In genomic region chr6:13432526-13433218, GRCh38 we compare ENCODE assay signal across 15 cellular contexts. TPM values are rescaled to one million over a fixed set of nuclear protein-coding genes. Genes with fewer than 3 reads are reported as not detected.
DNase-seq lines count a peak whose midpoint lies in the region; ATAC-seq and TF ChIP-seq lines count a peak whose summit lies in the region.
"Had no signal": no experiment of that assay in that cellular context is flagged by ENCODE, and none has a peak within 500 bp of the region (broad histone marks: within the 10 kb centered on the region; RNA-seq: fewer than 3 reads in every experiment).

No MANE protein-coding gene starts in this region.

- peak; percentile 8 for DNase-seq in GDM1 (lab: John Stamatoyannopoulos, UW)
- DNase-seq in naive B cell: no peak
- no peak for DNase-seq in NCI-H1048 (lab: John Stamatoyannopoulos, UW)
- DNase-seq in colonic mucosa: no peak
- no peak for DNase-seq in stimulated activated CD4-positive, alpha-beta T cell treated with anti-CD3 and anti-CD28 coated beads, Interleukin-4, amount 100 ng/mL, for 1 hour
- DNase-seq: activated CD4-positive, CD25-positive, alpha-beta regulatory T cell; activated effector memory CD4-positive, alpha-beta T cell treated with Interleukin-2 at 50 U/mL for 16 hours; H9; heart right ventricle; kidney glomerular epithelial cell had no signal

- intact Hi-C loops in colonic mucosa (cut with DNase I): no loop called here

- no peaks in the 10 kb centered on the region for H3K27me3 ChIP-seq in colonic mucosa
- H3K27me3 ChIP-seq: heart right ventricle had no signal

- H3K4me3 Mint-ChIP-seq in activated T-helper 17 cell treated with anti-CD3 and anti-CD28 coated beads, Interleukin-2, amount 50 U/mL, for 72 hours: peak overlapping the region; percentile 30
- H3K4me3 Mint-ChIP-seq in naive B cell: no peak overlapping the region

- no peak overlapping the region for H3K9ac ChIP-seq in colonic mucosa (ENCODE audit: low read depth in 2 of 2, low read length in 2 of 2)

- H3K9me3 ChIP-seq in KOPT-K1 (ENCODE audit: insufficient read depth, low read length, poor library complexity, severe bottlenecking) (peaks cover 10% of the 10 kb centered on the region), colonic mucosa (no peaks in the 10 kb centered on the region)
- H3K9me3 ChIP-seq: heart right ventricle had no signal

- no peaks in the 10 kb centered on the region for H3K4me1 ChIP-seq in colonic mucosa

- peaks cover 31% of the 10 kb centered on the region for H3K4me1 Mint-ChIP-seq in activated T-helper 17 cell treated with anti-CD3 and anti-CD28 coated beads, Interleukin-2, amount 50 U/mL, for 72 hours
- peaks cover 38 to 64% (median 38%) of the 10 kb centered on the region in 3 donors for H3K4me1 Mint-ChIP-seq in naive B cell

- peaks cover 4% of the 10 kb centered on the region for H3K36me3 Mint-ChIP-seq in activated T-helper 17 cell treated with anti-CD3 and anti-CD28 coated beads, Interleukin-2, amount 50 U/mL, for 72 hours (ENCODE audit: low read depth)
- no peaks in the 10 kb centered on the region for H3K36me3 Mint-ChIP-seq in naive B cell

- peak; percentile 25 for ATAC-seq in activated T-helper 17 cell treated with anti-CD3 and anti-CD28 coated beads, Interleukin-2, amount 50 U/mL, for 72 hours (replicated peaks)
- ATAC-seq in naive B cell (ENCODE audit: low read depth in 2 of 2) (no peak), HG03565 (IDR thresholded peaks at IDR 0.05; ENCODE audit: unreplicated experiment) (no peak)

- H3K27ac Mint-ChIP-seq in activated T-helper 17 cell treated with anti-CD3 and anti-CD28 coated beads, Interleukin-2, amount 50 U/mL, for 72 hours: peak overlapping the region; percentile 33
- H3K27ac Mint-ChIP-seq in naive B cell: peak overlapping the region in 4 of 6 donors; percentile 1 to 33 (median 20)

- peaks cover 3% of the 10 kb centered on the region for H3K9me3 Mint-ChIP-seq in activated T-helper 17 cell treated with anti-CD3 and anti-CD28 coated beads, Interleukin-2, amount 50 U/mL, for 72 hours
- peaks cover 0 to 4% (median 0%) of the 10 kb centered on the region in 7 donors for H3K9me3 Mint-ChIP-seq in naive B cell

- H3K36me3 ChIP-seq in KOPT-K1 (ENCODE audit: insufficient read depth, low read length) (no peaks in the 10 kb centered on the region), colonic mucosa (no peaks in the 10 kb centered on the region)
- H3K36me3 ChIP-seq: heart right ventricle had no signal

- H3K4me3 ChIP-seq in colonic mucosa: no peak overlapping the region
- H3K4me3 ChIP-seq: heart right ventricle, SK-N-MC had no signal

- TF ChIP-seq CTCF in colonic mucosa (IDR thresholded peaks at IDR 0.05): no peak

- peak overlapping the region; percentile 6 for H3K27ac ChIP-seq in KOPT-K1 (ENCODE audit: low read depth, low read length, poor library complexity, severe bottlenecking)
- no peak overlapping the region for H3K27ac ChIP-seq in colonic mucosa
- H3K27ac ChIP-seq: C4-2B, SK-N-MC had no signal

- no peaks in the 10 kb centered on the region for H3K27me3 Mint-ChIP-seq in activated T-helper 17 cell treated with anti-CD3 and anti-CD28 coated beads, Interleukin-2, amount 50 U/mL, for 72 hours
- H3K27me3 Mint-ChIP-seq in naive B cell: no peaks in the 10 kb centered on the region

RNA-seq across cellular contexts. Expression of gene GFOD1, which starts 54.7 kb away (rescaled TPM):
- total RNA-seq in activated T-helper 17 cell treated with anti-CD3 and anti-CD28 coated beads, Interleukin-2, amount 50 U/mL, for 72 hours: 1 to 10 TPM; 1.1 to 2.1 TPM
- polyA plus RNA-seq in naive B cell (ENCODE audit: low read depth in 6 of 6): 10 to 100 TPM in 1 of 6 donors, 1 to 10 TPM in 5; 2.9 to 10.7 (median 5.4) TPM
- total RNA-seq in colonic mucosa: 1 to 10 TPM; 6.9 to 7.6 TPM
